Comparison of ENCODE assay signal across 8 cellular contexts in the genomic region with DNA sequence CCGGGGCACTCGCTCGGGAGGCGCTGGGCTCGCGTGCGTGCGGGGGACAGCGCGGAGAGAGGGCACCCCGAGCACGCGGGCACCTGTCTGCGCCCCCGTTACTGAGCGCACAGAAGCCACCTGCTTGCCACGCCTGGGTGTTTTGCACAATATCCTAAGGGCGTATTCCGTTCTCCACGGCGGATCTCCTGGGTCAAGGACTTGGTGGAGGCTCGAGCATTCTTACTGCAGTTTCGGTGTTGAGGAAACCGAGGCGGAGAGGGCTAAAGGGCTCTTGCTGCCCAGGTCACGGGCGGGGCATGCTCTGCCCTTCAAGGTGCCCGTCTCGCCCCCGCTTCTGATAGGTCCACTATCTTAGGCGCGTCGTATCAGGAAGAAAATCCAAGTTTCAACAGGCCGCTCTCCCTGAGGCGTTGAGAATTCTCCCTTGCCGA. TPM values are rescaled to one million over a fixed set of nuclear protein-coding genes. Genes with fewer than 3 reads are reported as not detected.
DNase-seq lines count a peak whose midpoint lies in the region; ATAC-seq and TF ChIP-seq lines count a peak whose summit lies in the region.

No MANE protein-coding gene starts in this region.

- peaks cover 5% of the 10 kb centered on the region; the same call in 1 of the 2 replicates for H3K79me2 ChIP-seq in OCI-LY1 (ENCODE audit: insufficient read depth, low read length)

- peak overlapping the region; percentile 91 for H3K4me2 ChIP-seq in OCI-LY1 (ENCODE audit: low read length)
- H3K4me2 ChIP-seq in mesenchymal stem cell (ENCODE audit: low read length, poor library complexity, severe bottlenecking), result peak overlapping the region; percentile 88

- peaks cover 15% of the 10 kb centered on the region for H3K79me1 ChIP-seq in mesenchymal stem cell (replicated peaks; ENCODE audit: low read length, poor library complexity, severe bottlenecking)

- no peaks in the 10 kb centered on the region for H3F3A ChIP-seq in OCI-LY1 (ENCODE audit: insufficient read depth, low read length)

- H2BK5ac ChIP-seq in mesenchymal stem cell (ENCODE audit: low read depth, low read length, poor library complexity, severe bottlenecking), result no peak overlapping the region

- CTCF ChIA-PET in AG04450 (lab: Charles Lee), result interaction anchor here (1.4 kb wide), 1 partner anchor 88 kb away, joined by 3 read pairs; no protein-coding TSS in a partner anchor
- CTCF ChIA-PET in GM10248 (lab: Yijun Ruan, JAX), result interaction anchor here (0.7 to 1.5 kb wide), 2 partner anchors 23 to 37 kb away, joined by 3 to 5 read pairs; no protein-coding TSS in a partner anchor

- no peak overlapping the region for H4K91ac ChIP-seq in mesenchymal stem cell (ENCODE audit: low read length)

- TF ChIP-seq POLR2A in upper lobe of left lung (IDR thresholded peaks at IDR 0.05), result peak in 1 of 4 donors; percentile 45

- peak overlapping the region in 1 of 2 experiments; percentile 55 for H3K4ac ChIP-seq in mesenchymal stem cell (ENCODE audit: low read depth in 1 of 2, low read length in 2 of 2)

- no peaks in the 10 kb centered on the region for H3K9me2 ChIP-seq in OCI-LY1 (ENCODE audit: low read depth, low read length)

- peak overlapping the region in 1 of 2 experiments; percentile 5 for H3K23ac ChIP-seq in mesenchymal stem cell (ENCODE audit: low read length in 2 of 2)

- peak overlapping the region in 1 of 2 experiments; percentile 8 for H3K14ac ChIP-seq in mesenchymal stem cell (ENCODE audit: low read length in 2 of 2)

- TF ChIP-seq CTCF in AG04450 (IDR thresholded peaks at IDR 0.05; ENCODE audit: low read depth, low read length) (no peak), GM20000 (IDR thresholded peaks at IDR 0.05; ENCODE audit: extremely low read depth, missing control alignments) (no peak), OCI-LY1 (IDR thresholded peaks at IDR 0.05; ENCODE audit: low read length) (no peak), colonic mucosa (IDR thresholded peaks at IDR 0.05) (no peak), upper lobe of left lung (IDR thresholded peaks at IDR 0.05) (no peak), GM10248 (IDR thresholded peaks at IDR 0.05; ENCODE audit: control extremely low read depth, extremely low read depth, low read depth, missing control alignments) (no peak)

- H2AFZ ChIP-seq in OCI-LY1 (ENCODE audit: low read length), result no peak overlapping the region
- peak overlapping the region; percentile 94 for H2AFZ ChIP-seq in mesenchymal stem cell (ENCODE audit: low read depth, low read length)

- H3K4me1 ChIP-seq in OCI-LY1 (ENCODE audit: insufficient read depth, low read length, severe bottlenecking), result peaks cover 26% of the 10 kb centered on the region
- H3K4me1 ChIP-seq in colonic mucosa, result peaks cover 12% of the 10 kb centered on the region
- H3K4me1 ChIP-seq in mesenchymal stem cell (ENCODE audit: control insufficient read depth, insufficient read depth, low read depth, low read length), result peaks cover 8% of the 10 kb centered on the region
- H3K4me1 ChIP-seq in upper lobe of left lung, result peaks cover 41 to 50% (median 46%) of the 10 kb centered on the region in 4 donors

- no peak overlapping the region for H2AK5ac ChIP-seq in mesenchymal stem cell (ENCODE audit: low read length, severe bottlenecking)

- TF ChIP-seq EP300 in upper lobe of left lung (IDR thresholded peaks at IDR 0.05), result peak in 1 of 4 donors; percentile 36

- H4K20me1 ChIP-seq in OCI-LY1 (ENCODE audit: insufficient read depth, low read length), result no peaks in the 10 kb centered on the region

- H3K9ac ChIP-seq in OCI-LY1 (ENCODE audit: low read length) (peak overlapping the region; percentile 72), colonic mucosa (ENCODE audit: low read depth in 2 of 2, low read length in 2 of 2) (peak overlapping the region; percentile 76 to 91), mesenchymal stem cell (ENCODE audit: low read length) (peak overlapping the region; percentile 67)

- H3K27me3 ChIP-seq in AG04450 (ENCODE audit: control insufficient read depth, insufficient read depth, low read length), result no peaks in the 10 kb centered on the region
- H3K27me3 ChIP-seq in OCI-LY1 (ENCODE audit: insufficient read depth, low read length), result no peaks in the 10 kb centered on the region
- H3K27me3 ChIP-seq in colonic mucosa, result no peaks in the 10 kb centered on the region
- H3K27me3 ChIP-seq in mesenchymal stem cell (ENCODE audit: control insufficient read depth in 1 of 2, insufficient read depth in 1 of 2, low read length in 2 of 2), result no peaks in the 10 kb centered on the region
- H3K27me3 ChIP-seq in upper lobe of left lung, result no peaks in the 10 kb centered on the region

- POLR2A ChIA-PET in AG04450 (lab: Yijun Ruan, JAX), result interaction anchor here (0.7 kb wide), 1 partner anchor 61 kb away, joined by 5 read pairs; no protein-coding TSS in a partner anchor
- POLR2A ChIA-PET in GM10248 (lab: Yijun Ruan, JAX), result no interaction called here

- H2BK12ac ChIP-seq in mesenchymal stem cell (ENCODE audit: low read length in 2 of 2), result peak overlapping the region in 1 of 2 experiments; percentile 49

- DNase-seq in AG04450 (ENCODE audit: low read depth, low spot score) (no peak), GM20000 (ENCODE audit: low spot score) (peak; percentile 13), colonic mucosa (peak; percentile 90), mesenchymal stem cell (peak; percentile 15), upper lobe of left lung (peak in 1 of 2 donors; percentile 94), GM10248 (ENCODE audit: extremely low spot score) (no peak)
- DNase-seq in activated CD4-positive, CD25-positive, alpha-beta regulatory T cell treated with anti-CD3 and anti-CD28 coated beads, Interleukin-2, amount 50 U/mL, for 72 hours, result no peak

- intact Hi-C loops in colonic mucosa (cut with DNase I), result no loop called here

- WGBS in mesenchymal stem cell, result 12% methylated on average over 35 of the region's 36 CpGs
- WGBS in upper lobe of left lung, 2 donors, result 0 to 8% methylated on average over 4 to 18 of the region's 36 CpGs

- H3K36me3 ChIP-seq in OCI-LY1 (ENCODE audit: insufficient read depth, low read length) (no peaks in the 10 kb centered on the region), colonic mucosa (no peaks in the 10 kb centered on the region), mesenchymal stem cell (ENCODE audit: control insufficient read depth in 1 of 2, insufficient read depth in 2 of 2, low read depth in 1 of 2, low read length in 2 of 2) (no peaks in the 10 kb centered on the region), upper lobe of left lung (no peaks in the 10 kb centered on the region)

- peaks cover 9% of the 10 kb centered on the region for H3K9me3 ChIP-seq in AG04450 (ENCODE audit: control insufficient read depth, insufficient read depth, low read length)
- no peaks in the 10 kb centered on the region for H3K9me3 ChIP-seq in OCI-LY1 (ENCODE audit: low read length)
- H3K9me3 ChIP-seq in colonic mucosa, result no peaks in the 10 kb centered on the region
- H3K9me3 ChIP-seq in mesenchymal stem cell (ENCODE audit: control insufficient read depth, low read length), result peaks cover 15% of the 10 kb centered on the region
- peaks cover 5 to 7% (median 6%) of the 10 kb centered on the region in 4 donors for H3K9me3 ChIP-seq in upper lobe of left lung

- peak overlapping the region; percentile 27 for H4K8ac ChIP-seq in mesenchymal stem cell (ENCODE audit: low read length)

- ATAC-seq in upper lobe of left lung (ENCODE audit: low FRiP score in 2 of 2), result peak; percentile 36 to 77

- H3K4me3 ChIP-seq in AG04450 (ENCODE audit: low read depth, low read length), result peak overlapping the region; percentile 68
- H3K4me3 ChIP-seq in OCI-LY1 (ENCODE audit: low read depth, low read length, poor library complexity, severe bottlenecking), result peak overlapping the region; percentile 87
- peak overlapping the region; percentile 98 for H3K4me3 ChIP-seq in colonic mucosa
- peak overlapping the region; percentile 81 to 88 for H3K4me3 ChIP-seq in mesenchymal stem cell (ENCODE audit: insufficient read depth in 1 of 2, low read depth in 1 of 2, low read length in 2 of 2)
- H3K4me3 ChIP-seq in upper lobe of left lung, result peak overlapping the region; percentile 50 to 99 (median 97)

- H3K27ac ChIP-seq in AG04450 (ENCODE audit: low read depth, low read length) (no peak overlapping the region), OCI-LY1 (ENCODE audit: low read depth, low read length, poor library complexity, severe bottlenecking) (no peak overlapping the region), colonic mucosa (peak overlapping the region; percentile 85), mesenchymal stem cell (ENCODE audit: low read length, poor library complexity, severe bottlenecking) (no peak overlapping the region), upper lobe of left lung (peak overlapping the region; percentile 83 to 91 (median 84))

- H3K18ac ChIP-seq in mesenchymal stem cell (ENCODE audit: low read depth in 1 of 2, low read length in 2 of 2), result peak overlapping the region in 1 of 2 experiments; percentile 82

- H2BK120ac ChIP-seq in mesenchymal stem cell (ENCODE audit: low read depth, low read length), result no peak overlapping the region

- H2BK15ac ChIP-seq in mesenchymal stem cell (ENCODE audit: low read depth, poor library complexity, severe bottlenecking), result no peak overlapping the region

RNA-seq across cellular contexts. Expression of gene GPD1L, which starts 0.5 kb away (rescaled TPM):
- polyA plus RNA-seq in AG04450 (2011; rRNA removed), result 4.8 and 6.0 TPM in 2 replicates
- 3.5 and 5.6 TPM in 2 replicates for polyA minus RNA-seq in AG04450 (2011; rRNA and poly(A)+ RNA removed)
- total RNA-seq in colonic mucosa (10 to 100 TPM; 70.3 to 78.4 TPM), upper lobe of left lung (100 to 1,000 TPM in 4 of 6 donors, 10 to 100 TPM in 2; 50.8 to 221 (median 115) TPM)
- 4.4 TPM for polyA plus RNA-seq in mesenchymal stem cell (2013, experiment 1 of 2)
- 4.5 TPM for polyA plus RNA-seq in mesenchymal stem cell (2013, experiment 2 of 2)

Comparison
In these comparisons a context has a peak if more than half of its experiments do, and no peak if none do; other contexts are left out.
1. DNase-seq: peak in GM20000 (single experiment), colonic mucosa (single experiment) and mesenchymal stem cell (single experiment); none in AG04450 (single experiment), activated CD4-positive, CD25-positive, alpha-beta regulatory T cell treated with anti-CD3 and anti-CD28 coated beads, Interleukin-2, amount 50 U/mL, for 72 hours (single experiment) and GM10248 (single experiment).
2. H3K27ac ChIP-seq: peak in colonic mucosa (single experiment) and upper lobe of left lung (4 of 4); none in AG04450 (single experiment), OCI-LY1 (single experiment) and mesenchymal stem cell (single experiment).
3. Peak in every context shown above with its lines, with median percentiles within 50 percentile points of each other: H3K4me3 ChIP-seq and H3K9ac ChIP-seq.